ENCODE assay signal across 1 cellular context in the genomic region with DNA sequence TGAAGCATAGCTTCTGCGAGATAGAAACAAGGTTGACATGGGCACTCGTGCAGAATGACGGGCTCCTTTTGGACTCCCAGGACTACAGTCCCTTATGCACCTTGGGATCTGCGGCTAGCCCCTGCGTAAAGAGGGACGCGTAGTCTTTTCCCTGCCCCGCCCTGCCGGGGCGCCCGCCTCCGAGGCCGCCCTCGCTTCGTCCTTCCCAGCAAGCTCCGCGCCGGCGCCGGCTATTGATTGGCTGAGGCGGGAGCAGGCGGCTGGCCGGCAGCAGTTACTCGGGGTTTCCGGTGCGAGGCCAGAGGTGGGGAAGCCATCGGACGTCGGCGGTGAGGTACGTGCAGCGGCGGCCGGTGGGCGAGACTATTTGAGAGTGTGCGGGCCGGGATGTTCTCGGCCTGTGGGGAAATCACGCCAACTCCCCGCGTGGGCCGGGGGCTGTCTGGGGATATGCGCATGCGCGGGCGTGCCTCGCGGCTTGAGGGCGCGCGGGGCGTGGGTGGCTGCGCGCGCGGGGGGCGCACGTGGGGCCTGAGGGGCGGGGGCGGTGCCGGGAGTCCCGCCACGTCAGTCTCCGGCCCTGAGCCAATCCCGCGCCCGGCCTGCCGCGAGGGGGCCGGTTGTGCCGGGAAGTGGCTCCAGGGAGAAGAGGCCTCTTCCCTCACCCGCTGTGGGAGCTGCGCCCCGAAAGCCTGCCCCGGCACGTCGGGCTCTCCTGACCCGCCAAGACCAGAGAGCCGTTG.
TF ChIP-seq lines count a peak whose summit lies in the region.

Gene TXLNA (plus strand): TSS at position 233 of the 743 bp plus-strand sequence. CDS start 671 bp downstream, outside the sequence.

TF ChIP-seq in HepG2, 621 proteins besides CTCF, POLR2A, EP300 and RAD21 (continued from another document and continues in another):
- peak; percentile 74 for TF ChIP-seq ZNF280D (CRISPR knock-in tag; IDR thresholded peaks at IDR 0.05)
- no peak for TF ChIP-seq EZH2 (conservative IDR thresholded peaks at IDR 0.05; ENCODE audit: low read depth, low read length)
- peak; percentile 67; the same call in 1 of the 2 replicates for TF ChIP-seq ZNF274 (CRISPR knock-in tag; IDR thresholded peaks at IDR 0.05)
- TF ChIP-seq CEBPZ (IDR thresholded peaks at IDR 0.05; ENCODE audit: low read length) = no peak
- no peak for TF ChIP-seq ZBTB46 (CRISPR knock-in tag; IDR thresholded peaks at IDR 0.05; ENCODE audit: borderline replicate concordance)
- no peak for TF ChIP-seq MAFG (CRISPR knock-in tag; IDR thresholded peaks at IDR 0.05)
- no peak for TF ChIP-seq ZBTB7A (CRISPR knock-in tag; IDR thresholded peaks at IDR 0.05)
- TF ChIP-seq ZNF225 (CRISPR knock-in tag; IDR thresholded peaks at IDR 0.05) = no peak; the same call in 1 of the 2 replicates
- no peak for TF ChIP-seq ZFP1 (CRISPR knock-in tag; IDR thresholded peaks at IDR 0.05)
- no peak; the same call in 1 of the 2 replicates for TF ChIP-seq KDM1A (CRISPR knock-in tag; IDR thresholded peaks at IDR 0.05)
- no peak; the same call in 1 of the 2 replicates for TF ChIP-seq MTF1 (CRISPR knock-in tag; IDR thresholded peaks at IDR 0.05)
- TF ChIP-seq ZNF276 (CRISPR knock-in tag; IDR thresholded peaks at IDR 0.05; ENCODE audit: low read depth) = no peak
- peak; percentile 32 for TF ChIP-seq FOXA3 (CRISPR knock-in tag; IDR thresholded peaks at IDR 0.05)
- no peak for TF ChIP-seq PTBP1 (IDR thresholded peaks at IDR 0.05; ENCODE audit: low read depth, low read length, poor library complexity, severe bottlenecking)
- TF ChIP-seq, protein P1, sequence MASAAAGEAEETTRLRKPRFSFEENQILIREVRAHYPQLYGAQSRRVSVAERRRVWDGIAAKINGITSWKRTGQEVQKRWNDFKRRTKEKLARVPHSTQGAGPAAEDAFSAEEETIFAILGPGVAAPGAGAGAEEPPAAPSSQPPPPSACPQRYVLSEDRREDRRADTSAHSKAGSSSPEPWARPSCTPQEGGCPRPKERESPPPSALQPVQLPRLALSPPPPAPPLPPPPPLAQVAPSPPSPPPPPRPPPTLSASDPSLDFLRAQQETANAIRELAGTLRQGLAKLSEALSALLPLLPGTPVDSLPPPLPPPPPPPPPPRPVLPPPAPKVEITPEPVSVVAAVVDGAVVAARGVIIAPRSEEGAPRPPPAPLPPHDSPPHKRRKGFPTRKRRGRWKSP (CRISPR knock-in tag; IDR thresholded peaks at IDR 0.05) = peak; percentile 54; the same call in 1 of the 2 replicates
- 0 out of 2 replicates have a peak, but pooled peaks have one; percentile 9 for TF ChIP-seq ZNF234 (CRISPR knock-in tag; conservative IDR thresholded peaks at IDR 0.05)
- peak; percentile 49; the same call in 1 of the 2 replicates for TF ChIP-seq SP5 (CRISPR knock-in tag; IDR thresholded peaks at IDR 0.05; ENCODE audit: borderline replicate concordance, low read depth)
- TF ChIP-seq MYNN (CRISPR knock-in tag; IDR thresholded peaks at IDR 0.05; ENCODE audit: low read depth) = no peak
- no peak for TF ChIP-seq HDAC6 (IDR thresholded peaks at IDR 0.05; ENCODE audit: low read depth, low read length)
- TF ChIP-seq ZSCAN20 (CRISPR knock-in tag; IDR thresholded peaks at IDR 0.05; ENCODE audit: borderline replicate concordance) = no peak; the same call in 1 of the 2 replicates
- no peak for TF ChIP-seq KLF9 (CRISPR knock-in tag; IDR thresholded peaks at IDR 0.05; ENCODE audit: low read depth)
- TF ChIP-seq RNF2 (conservative IDR thresholded peaks at IDR 0.05; ENCODE audit: low read depth) = peak; percentile 99
- peak; percentile 82 for TF ChIP-seq MEF2D (CRISPR knock-in tag; IDR thresholded peaks at IDR 0.05)
- peak; percentile 66; the same call in 1 of the 2 replicates for TF ChIP-seq ZNF704 (CRISPR knock-in tag; IDR thresholded peaks at IDR 0.05; ENCODE audit: borderline replicate concordance)
- TF ChIP-seq, protein P2, sequence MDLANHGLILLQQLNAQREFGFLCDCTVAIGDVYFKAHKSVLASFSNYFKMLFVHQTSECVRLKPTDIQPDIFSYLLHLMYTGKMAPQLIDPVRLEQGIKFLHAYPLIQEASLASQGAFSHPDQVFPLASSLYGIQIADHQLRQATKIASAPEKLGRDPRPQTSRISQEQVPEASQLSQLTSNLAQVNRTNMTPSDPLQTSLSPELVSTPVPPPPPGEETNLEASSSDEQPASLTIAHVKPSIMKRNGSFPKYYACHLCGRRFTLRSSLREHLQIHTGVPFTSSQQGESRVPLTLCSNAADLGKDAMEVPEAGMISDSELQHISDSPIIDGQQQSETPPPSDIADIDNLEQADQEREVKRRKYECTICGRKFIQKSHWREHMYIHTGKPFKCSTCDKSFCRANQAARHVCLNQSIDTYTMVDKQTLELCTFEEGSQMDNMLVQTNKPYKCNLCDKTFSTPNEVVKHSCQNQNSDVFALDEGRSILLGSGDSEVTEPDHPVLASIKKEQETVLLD (CRISPR knock-in tag; IDR thresholded peaks at IDR 0.05; ENCODE audit: low read depth) = peak; percentile 94
- TF ChIP-seq ZNF460 (CRISPR knock-in tag; IDR thresholded peaks at IDR 0.05; ENCODE audit: borderline replicate concordance) = peak; percentile 20; the same call in 1 of the 2 replicates
- no peak for TF ChIP-seq ZNF20 (CRISPR knock-in tag; IDR thresholded peaks at IDR 0.05)
- no peak for TF ChIP-seq GTF2F1 (IDR thresholded peaks at IDR 0.05; ENCODE audit: low read length)
- peak; percentile 88; the same call in 1 of the 2 replicates for TF ChIP-seq ZNF589 (CRISPR knock-in tag; conservative IDR thresholded peaks at IDR 0.05)
- peak; percentile 90 for TF ChIP-seq ATF7-NPFF (CRISPR knock-in tag; IDR thresholded peaks at IDR 0.05; ENCODE audit: low read depth)
- TF ChIP-seq ZNF780A (CRISPR knock-in tag; IDR thresholded peaks at IDR 0.05) = peak; percentile 90
- TF ChIP-seq, protein P3, sequence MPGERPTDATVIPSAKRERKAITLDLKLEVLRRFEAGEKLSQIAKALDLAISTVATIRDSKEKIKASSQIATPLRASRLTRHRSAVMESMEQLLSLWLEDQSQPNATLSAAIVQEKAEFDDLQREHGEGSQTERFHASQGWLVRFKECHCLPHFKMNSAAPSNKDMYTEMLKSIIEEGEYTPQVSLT (CRISPR knock-in tag; IDR thresholded peaks at IDR 0.05; ENCODE audit: borderline replicate concordance, low read depth) = peak; percentile 92; the same call in 1 of the 2 replicates
- TF ChIP-seq HDAC2 (CRISPR knock-in tag; IDR thresholded peaks at IDR 0.05) = peak; percentile 77
- TF ChIP-seq KLF11 (CRISPR knock-in tag; IDR thresholded peaks at IDR 0.05) = 0 out of 2 replicates have a peak, but pooled peaks have one; percentile 32
- TF ChIP-seq SKI (IDR thresholded peaks at IDR 0.05; ENCODE audit: partially characterized antibody) = peak; percentile 25
- TF ChIP-seq BCL3 (CRISPR knock-in tag; IDR thresholded peaks at IDR 0.05) = peak; percentile 94; the same call in 1 of the 2 replicates
- no peak for TF ChIP-seq NR2F1 (CRISPR knock-in tag; IDR thresholded peaks at IDR 0.05)
- no peak for TF ChIP-seq ZNF850 (CRISPR knock-in tag; conservative IDR thresholded peaks at IDR 0.05)
- TF ChIP-seq EEA1 (CRISPR knock-in tag; IDR thresholded peaks at IDR 0.05; ENCODE audit: borderline replicate concordance) = peak; percentile 84; the same call in 1 of the 2 replicates
